Comparison of ENCODE assay signal across 1 cellular context in the genomic region with DNA sequence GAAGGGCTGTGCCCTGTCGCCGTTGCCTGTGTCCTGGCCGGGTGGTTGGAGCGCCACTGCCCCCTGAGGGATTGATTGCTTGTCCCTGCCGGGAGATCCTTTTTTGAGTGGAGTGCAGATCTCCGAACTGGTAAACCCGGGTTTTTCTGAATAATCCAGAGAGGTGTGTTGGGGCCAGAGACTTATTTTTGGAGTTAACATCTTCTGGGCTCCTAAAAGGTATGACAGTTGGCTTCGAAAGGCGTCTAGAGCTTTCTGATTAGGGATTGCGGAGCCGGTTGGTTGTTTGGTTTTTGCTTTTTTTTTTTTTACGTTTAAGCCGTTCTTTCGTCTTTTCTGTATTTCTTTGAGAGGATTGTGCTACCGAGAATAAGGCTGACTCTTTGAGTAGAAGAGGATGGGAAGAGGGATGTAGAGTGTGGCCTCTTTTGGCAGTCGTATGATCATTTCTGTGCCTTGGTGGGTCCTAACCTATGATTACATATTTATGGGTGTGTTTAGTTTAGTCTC.
TF ChIP-seq lines count a peak whose summit lies in the region.

No MANE protein-coding gene starts in this region.

TF ChIP-seq in H1, 55 proteins besides CTCF, POLR2A, EP300 and RAD21 (continued from another document):
- no peak for TF ChIP-seq POLR2AphosphoS5 (IDR thresholded peaks at IDR 0.05; ENCODE audit: low read depth, low read length)
- TF ChIP-seq SAP30 (IDR thresholded peaks at IDR 0.05; ENCODE audit: insufficient read depth, insufficient replicate concordance, low read length) = peak; percentile 5
- no peak for TF ChIP-seq SIN3A (conservative IDR thresholded peaks at IDR 0.05 in 1 of 2, IDR thresholded peaks at IDR 0.05 in 1 of 2; ENCODE audit: low read depth in 1 of 2, low read length in 2 of 2)
- no peak for TF ChIP-seq KDM1A (IDR thresholded peaks at IDR 0.05; ENCODE audit: borderline replicate concordance, low read length)
- TF ChIP-seq ATF2 (IDR thresholded peaks at IDR 0.05; ENCODE audit: low read length) = no peak
